In genomic region chr17:80639658-80640057, GRCh38 we compare ENCODE assay signal across 14 cellular contexts.
"Had no signal": no experiment of that assay in that cellular context is flagged by ENCODE, and none has a peak within 500 bp of the region (broad histone marks: within the 10 kb centered on the region; RNA-seq: fewer than 3 reads in every experiment).

No MANE protein-coding gene starts in this region.

- H3K4me3 ChIP-seq: gastroesophageal sphincter, hepatocyte, tibial nerve had no signal

- ATAC-seq: gastroesophageal sphincter, left cardiac atrium, right cardiac atrium had no signal

- DNase-seq: activated B cell treated with CpG ODN at 0.5 μM for 24 hours; activated CD4-positive, alpha-beta T cell treated with anti-CD3 and anti-CD28 coated beads for 4 hours; activated CD4-positive, alpha-beta T cell treated with anti-CD3 and anti-CD28 coated beads, Interleukin-2, amount 50 U/mL, for 48 hours; activated CD8-positive, alpha-beta memory T cell treated with anti-CD3 and anti-CD28 coated beads for 24 hours; activated T-cell treated with anti-CD3 and anti-CD28 coated beads, Interleukin-2, amount 50 U/mL, for 1 hour; central memory CD4-positive, alpha-beta T cell; left cardiac atrium; mammary epithelial cell; posterior cingulate gyrus; stimulated activated naive CD4-positive, alpha-beta T cell treated with Interleukin-2 at 50 U/mL for 16 hours had no signal

- H3K4me2 ChIP-seq: hepatocyte had no signal

- H3K4me1 ChIP-seq: gastroesophageal sphincter, tibial nerve had no signal

- H3K27me3 ChIP-seq: gastroesophageal sphincter, hepatocyte, tibial nerve had no signal

- H3K27ac ChIP-seq: gastroesophageal sphincter, hepatocyte, tibial nerve had no signal

- H2AFZ ChIP-seq: hepatocyte had no signal

- H3K9me3 ChIP-seq: gastroesophageal sphincter had no signal
